1 cellular context compared by ENCODE assay signal in genomic region chr9:2241875-2242741, GRCh38.
TF ChIP-seq lines count a peak whose summit lies in the region.

No MANE protein-coding gene starts in this region.

TF ChIP-seq in HCT116, 20 proteins besides CTCF, POLR2A, EP300 and RAD21 (continued from another document):
- TF ChIP-seq REST (IDR thresholded peaks at IDR 0.05; ENCODE audit: low read depth) (no peak), SIN3A (IDR thresholded peaks at IDR 0.05; ENCODE audit: low read depth) (peak; percentile 67), ELF1 (IDR thresholded peaks at IDR 0.05; ENCODE audit: borderline replicate concordance, low read depth) (no peak), ATF3 (IDR thresholded peaks at IDR 0.05) (no peak), YY1 (IDR thresholded peaks at IDR 0.05; ENCODE audit: extremely low read depth, insufficient replicate concordance, low read depth, low read length) (peak; percentile 89), EGR1 (IDR thresholded peaks at IDR 0.05; ENCODE audit: low read depth) (no peak), SP1 (IDR thresholded peaks at IDR 0.05; ENCODE audit: low read depth) (peak; percentile 99), POLR2AphosphoS5 (IDR thresholded peaks at IDR 0.05; ENCODE audit: low read depth, low read length) (peak; percentile 77), CBX3 (IDR thresholded peaks at IDR 0.05; ENCODE audit: low read depth) (peak; percentile 96), EZH2 (IDR thresholded peaks at IDR 0.05) (no peak), MAX (IDR thresholded peaks at IDR 0.05) (peak; percentile 73)
